ENCODE assay signal across 35 cellular contexts in genomic region chr1:232644209-232644608, GRCh38.
"Had no signal": no experiment of that assay in that cellular context is flagged by ENCODE, and none has a peak within 500 bp of the region (broad histone marks: within the 10 kb centered on the region; RNA-seq: fewer than 3 reads in every experiment).

No MANE protein-coding gene starts in this region.

- H3K9me3 ChIP-seq: MG63 had no signal

- DNase-seq: Karpas-422, Kasumi-1, MG63, MM.1S, MV-4-11, NCI-H1048, NCI-H1092, NCI-H1092 treated with DMSO at 0.1 percent for 48 hours, NCI-H1105, NCI-H1105 treated with DMSO at 0.1 percent for 48 hours, NCI-H1417, NCI-H1417 treated with DMSO at 0.1 percent for 48 hours, NCI-H1436, NCI-H1436 treated with DMSO at 0.1 percent for 48 hours, NCI-H146, NCI-H1694, NCI-H1694 treated with DMSO at 0.1 percent for 48 hours, NCI-H187, NCI-H187 treated with DMSO at 0.1 percent for 48 hours, NCI-H1930, NCI-H2029, NCI-H2029 treated with DMSO at 0.1 percent for 48 hours, NCI-H2081, NCI-H2081 treated with DMSO at 0.1 percent for 48 hours, NCI-H2107, NCI-H2171, NCI-H2171 treated with DMSO at 0.1 percent for 48 hours, NCI-H2227 treated with DMSO at 0.1 percent for 48 hours, NCI-H226, NCI-H345, NCI-H446, NCI-H446 treated with DMSO at 0.1 percent for 48 hours, NCI-H510A, NCI-H510A treated with DMSO at 0.1 percent for 48 hours, NCI-H524 had no signal

- H3K4me3 ChIP-seq: MG63 had no signal

- H3K36me3 ChIP-seq: MG63 had no signal

- H3K27me3 ChIP-seq: MG63 had no signal
